Comparison of ENCODE assay signal across 8 cellular contexts in genomic region chr1:37995773-37996379, GRCh38. TPM values are rescaled to one million over a fixed set of nuclear protein-coding genes. Genes with fewer than 3 reads are reported as not detected.
DNase-seq lines count a peak whose midpoint lies in the region; ATAC-seq and TF ChIP-seq lines count a peak whose summit lies in the region.

No MANE protein-coding gene starts in this region.

- H3K9me3 Mint-ChIP-seq in T-helper 2 cell treated with Interferon-gamma antibody and Interleukin-4, amounts not matched to agents 5 μg/mL and 100 μg/mL, for 36 hours = no peaks in the 10 kb centered on the region
- H3K9me3 Mint-ChIP-seq in natural killer cell = no peaks in the 10 kb centered on the region

- H3K9me3 ChIP-seq in fibroblast of lung (ENCODE audit: control insufficient read depth, insufficient read depth, low read depth, low read length) = no peaks in the 10 kb centered on the region

- peaks cover 17% of the 10 kb centered on the region for H3K79me2 ChIP-seq in fibroblast of lung (ENCODE audit: control insufficient read depth, insufficient read depth, low read length)

- peak overlapping the region; percentile 53 for H3K4me2 ChIP-seq in fibroblast of lung (ENCODE audit: extremely low read depth, insufficient read depth, low read length)

- peaks cover 43% of the 10 kb centered on the region for H3K4me1 Mint-ChIP-seq in T-helper 2 cell treated with Interferon-gamma antibody and Interleukin-4, amounts not matched to agents 5 μg/mL and 100 μg/mL, for 36 hours (ENCODE audit: low read depth)
- H3K4me1 Mint-ChIP-seq in natural killer cell = peaks cover 52 to 54% of the 10 kb centered on the region in 2 donors

- intact Hi-C loops in natural killer cell (cut with micrococcal nuclease) = no loop called here

- H3K27ac Mint-ChIP-seq in T-helper 2 cell treated with Interferon-gamma antibody and Interleukin-4, amounts not matched to agents 5 μg/mL and 100 μg/mL, for 36 hours = peak overlapping the region; percentile 73
- peak overlapping the region; percentile 77 to 92 for H3K27ac Mint-ChIP-seq in natural killer cell

- peaks cover 25% of the 10 kb centered on the region for H3K36me3 Mint-ChIP-seq in T-helper 2 cell treated with Interferon-gamma antibody and Interleukin-4, amounts not matched to agents 5 μg/mL and 100 μg/mL, for 36 hours (ENCODE audit: low read depth)
- no peaks in the 10 kb centered on the region for H3K36me3 Mint-ChIP-seq in natural killer cell

- H3K9ac ChIP-seq in fibroblast of lung (ENCODE audit: insufficient read depth, low read length) = peak overlapping the region; percentile 68

- H3K27ac ChIP-seq in fibroblast of lung (ENCODE audit: insufficient read depth, low read length) = peak overlapping the region; percentile 84

- DNase-seq in T-helper 2 cell treated with Interferon-gamma antibody and Interleukin-4, amounts not matched to agents 5 μg/mL and 100 μg/mL, for 36 hours (ENCODE audit: low spot score) = peak; percentile 62
- DNase-seq in T-helper 2 cell = no peak
- peak; percentile 82 to 96 for DNase-seq in fibroblast of lung (ENCODE audit: low read depth in 2 of 2)
- no peak for DNase-seq in natural killer cell
- DNase-seq in superior temporal gyrus (ENCODE audit: extremely low spot score) = no peak
- DNase-seq in COLO829 (ENCODE audit: low spot score) = no peak

- H3K4me3 Mint-ChIP-seq in T-helper 2 cell treated with Interferon-gamma antibody and Interleukin-4, amounts not matched to agents 5 μg/mL and 100 μg/mL, for 36 hours = peak overlapping the region; percentile 86
- H3K4me3 Mint-ChIP-seq in natural killer cell = peak overlapping the region; percentile 35

- H3K36me3 ChIP-seq in fibroblast of lung (ENCODE audit: control insufficient read depth, insufficient read depth, low read length) = peaks cover 23% of the 10 kb centered on the region

- no peaks in the 10 kb centered on the region for H3K27me3 Mint-ChIP-seq in T-helper 2 cell treated with Interferon-gamma antibody and Interleukin-4, amounts not matched to agents 5 μg/mL and 100 μg/mL, for 36 hours (ENCODE audit: low read depth)
- no peaks in the 10 kb centered on the region for H3K27me3 Mint-ChIP-seq in natural killer cell (ENCODE audit: low read depth in 2 of 2)

- no peaks in the 10 kb centered on the region for H3K27me3 ChIP-seq in fibroblast of lung (ENCODE audit: control insufficient read depth, insufficient read depth, low read length)

- H3K4me3 ChIP-seq in WI38 (ENCODE audit: low read depth, low read length) (peak overlapping the region; percentile 46), fibroblast of lung (replicated peaks in 1 of 4; ENCODE audit: control extremely low read depth in 1 of 4, insufficient read depth in 1 of 4, low read depth in 3 of 4, low read length in 4 of 4) (peak overlapping the region; percentile 42 to 63 (median 53))

- ATAC-seq in natural killer cell (peak in 1 of 3 donors; percentile 61), HG03439 (IDR thresholded peaks at IDR 0.05; ENCODE audit: unreplicated experiment) (no peak)

- TF ChIP-seq CTCF in WI38 (IDR thresholded peaks at IDR 0.05; ENCODE audit: low read depth, low read length) (no peak), fibroblast of lung (conservative IDR thresholded peaks at IDR 0.05 in 1 of 2, IDR thresholded peaks at IDR 0.05 in 1 of 2; ENCODE audit: low read depth in 1 of 2, low read length in 2 of 2) (no peak), natural killer cell (IDR thresholded peaks at IDR 0.05) (no peak)

- peaks cover 47% of the 10 kb centered on the region for H3K4me1 ChIP-seq in fibroblast of lung (ENCODE audit: control insufficient read depth, extremely low read depth, insufficient read depth, low read length)

- peak overlapping the region; percentile 23 for H2AFZ ChIP-seq in fibroblast of lung (ENCODE audit: low read length)

- no peaks in the 10 kb centered on the region for H4K20me1 ChIP-seq in fibroblast of lung (ENCODE audit: control insufficient read depth, extremely low read depth, insufficient read depth, low read length)

RNA-seq across cellular contexts. Expression of gene SF3A3, which starts 6.1 kb away (rescaled TPM):
- 72.3 and 97.8 TPM in 2 replicates for total RNA-seq in fibroblast of lung
- 60.3 and 62.4 TPM in 2 replicates for polyA plus RNA-seq in fibroblast of lung
- polyA plus RNA-seq in fibroblast of lung (2012) = 61.1 and 76.1 TPM in 2 replicates
- polyA minus RNA-seq in fibroblast of lung (ENCODE audit: low replicate concordance) = 8.6 and 17.5 TPM in 2 replicates
- 10 to 100 TPM; 48.7 to 75.8 (median 71.1) TPM for total RNA-seq in natural killer cell

RNA-seq across cellular contexts. Expression of gene FHL3, which starts 9.4 kb away (rescaled TPM):
- total RNA-seq in fibroblast of lung (13.9 and 14.4 TPM in 2 replicates), natural killer cell (10 to 100 TPM; 49.3 to 82.6 (median 53.6) TPM)
- polyA plus RNA-seq in fibroblast of lung = 14.7 and 25.0 TPM in 2 replicates
- 44.6 and 64.8 TPM in 2 replicates for polyA plus RNA-seq in fibroblast of lung (2012)
- 129 and 132 TPM in 2 replicates for polyA minus RNA-seq in fibroblast of lung (ENCODE audit: low replicate concordance)

RNA-seq across cellular contexts. Expression of gene UTP11, which starts 16.7 kb away (rescaled TPM):
- total RNA-seq in fibroblast of lung = 34.8 and 39.5 TPM in 2 replicates
- polyA plus RNA-seq in fibroblast of lung = 56.5 and 63.7 TPM in 2 replicates
- 57.6 and 60.0 TPM in 2 replicates for polyA plus RNA-seq in fibroblast of lung (2012)
- 2.5 and 9.0 TPM in 2 replicates for polyA minus RNA-seq in fibroblast of lung (ENCODE audit: low replicate concordance)
- 10 to 100 TPM; 13.4 to 20.7 (median 19.2) TPM for total RNA-seq in natural killer cell

RNA-seq across cellular contexts. Expression of gene INPP5B, which starts 49.0 kb away (rescaled TPM):
- 42.1 and 55.0 TPM in 2 replicates for total RNA-seq in fibroblast of lung
- 18.8 and 23.6 TPM in 2 replicates for polyA plus RNA-seq in fibroblast of lung
- 9.5 and 10.6 TPM in 2 replicates for polyA plus RNA-seq in fibroblast of lung (2012)
- polyA minus RNA-seq in fibroblast of lung (ENCODE audit: low replicate concordance) = 16.1 and 30.9 TPM in 2 replicates
- 10 to 100 TPM; 34.0 to 66.2 (median 54.7) TPM for total RNA-seq in natural killer cell

RNA-seq across cellular contexts. Expression of gene POU3F1, which starts 50.7 kb away (rescaled TPM):
- under 0.01 TPM in 1 of 2 replicates, not detected in the other for total RNA-seq in fibroblast of lung
- polyA plus RNA-seq in fibroblast of lung = not detected in 2 replicates
- not detected in 2 replicates for polyA plus RNA-seq in fibroblast of lung (2012)
- polyA minus RNA-seq in fibroblast of lung (ENCODE audit: low replicate concordance) = not detected in 2 replicates
- under 1 TPM in 2 of 3 donors, not detected in 1; 0.12 to 0.15 TPM for total RNA-seq in natural killer cell

Comparison
In these comparisons a context has a peak if more than half of its experiments do, and no peak if none do; other contexts are left out.
1. DNase-seq: peak in T-helper 2 cell treated with Interferon-gamma antibody and Interleukin-4, amounts not matched to agents 5 μg/mL and 100 μg/mL, for 36 hours (single experiment) and fibroblast of lung (2 of 2); none in T-helper 2 cell (0 of 5), natural killer cell (single experiment), superior temporal gyrus (single experiment) and COLO829 (single experiment).